In genomic region chr1:151310986-151311385, GRCh38 we compare ENCODE assay signal across 8 cellular contexts. TPM values are rescaled to one million over a fixed set of nuclear protein-coding genes. Genes with fewer than 3 reads are reported as not detected.
DNase-seq lines count a peak whose midpoint lies in the region; ATAC-seq and TF ChIP-seq lines count a peak whose summit lies in the region.

No MANE protein-coding gene starts in this region.

- peaks cover 28% of the 10 kb centered on the region for H3K36me3 ChIP-seq in ACC112 (ENCODE audit: insufficient read depth, low read length)
- peaks cover 32% of the 10 kb centered on the region for H3K36me3 ChIP-seq in Karpas-422 (ENCODE audit: insufficient read depth, low read length)
- H3K36me3 ChIP-seq in endocrine pancreas (ENCODE audit: control insufficient read depth, insufficient read depth, low read length): peaks cover 7% of the 10 kb centered on the region
- H3K36me3 ChIP-seq in neuronal stem cell (replicated peaks in 1 of 2; ENCODE audit: control insufficient read depth in 2 of 2, insufficient read depth in 2 of 2, low read length in 2 of 2): peaks cover 32 to 93% of the 10 kb centered on the region in 2 donors
- H3K36me3 ChIP-seq in thyroid gland: peaks cover 37 to 53% of the 10 kb centered on the region in 2 donors

- H3K4me3 ChIP-seq in ACC112 (ENCODE audit: low read depth, low read length) (peak overlapping the region; percentile 5; the same call in 1 of the 2 replicates), Karpas-422 (ENCODE audit: low read length) (no peak overlapping the region), endocrine pancreas (ENCODE audit: control insufficient read depth, insufficient read depth, low read length) (no peak overlapping the region), neuronal stem cell (ENCODE audit: low read length in 2 of 2) (no peak overlapping the region), thyroid gland (replicated peaks in 1 of 3) (no peak overlapping the region)

- peak overlapping the region; percentile 67 for H3K27ac ChIP-seq in ACC112 (ENCODE audit: low read depth, low read length)
- peak overlapping the region; percentile 39; the same call in 1 of the 2 replicates for H3K27ac ChIP-seq in Karpas-422 (ENCODE audit: low read length)
- H3K27ac ChIP-seq in neuronal stem cell (replicated peaks; ENCODE audit: low read length): no peak overlapping the region
- peak overlapping the region in 1 of 3 donors; percentile 35 for H3K27ac ChIP-seq in thyroid gland

- H4K8ac ChIP-seq in neuronal stem cell (ENCODE audit: low read depth, low read length): no peak overlapping the region

- no peak for TF ChIP-seq CTCF in thyroid gland (IDR thresholded peaks at IDR 0.05)

- no peak for ATAC-seq in GM21515 (IDR thresholded peaks at IDR 0.05; ENCODE audit: unreplicated experiment)

- H3K9ac ChIP-seq in Karpas-422 (ENCODE audit: low read length) (no peak overlapping the region), endocrine pancreas (ENCODE audit: control insufficient read depth, insufficient read depth, low read length) (peak overlapping the region; percentile 57), neuronal stem cell (ENCODE audit: low read depth, low read length, poor library complexity) (no peak overlapping the region)

- no peaks in the 10 kb centered on the region for H3K27me3 ChIP-seq in ACC112 (ENCODE audit: insufficient read depth, low read length)
- H3K27me3 ChIP-seq in Karpas-422 (ENCODE audit: low read length): no peaks in the 10 kb centered on the region
- no peaks in the 10 kb centered on the region for H3K27me3 ChIP-seq in endocrine pancreas (ENCODE audit: control insufficient read depth, insufficient read depth, low read length)
- H3K27me3 ChIP-seq in neuronal stem cell (ENCODE audit: control insufficient read depth in 3 of 3, insufficient read depth in 3 of 3, low read depth in 1 of 3, low read length in 3 of 3): no peaks in the 10 kb centered on the region
- H3K27me3 ChIP-seq in thyroid gland: no peaks in the 10 kb centered on the region

- no CpG with 5 or more reads among the region's 4 CpGs for WGBS in neuronal stem cell (ENCODE audit: extremely low coverage in 2 of 2, insufficient read length in 2 of 2, insufficient replicate concordance in 1 of 2), 2 donors
- WGBS in thyroid gland, 2 donors: 70 to 75% methylated on average over 4 of the region's 4 CpGs

- no peak overlapping the region for H3K23ac ChIP-seq in neuronal stem cell (ENCODE audit: low read depth, low read length, poor library complexity)

- peaks cover 50% of the 10 kb centered on the region for H3K4me1 ChIP-seq in ACC112 (ENCODE audit: control insufficient read depth, insufficient read depth, low read length, unreplicated experiment)
- H3K4me1 ChIP-seq in Karpas-422 (ENCODE audit: low read length): peaks cover 39% of the 10 kb centered on the region
- H3K4me1 ChIP-seq in endocrine pancreas (ENCODE audit: control insufficient read depth, insufficient read depth, low read length): peaks cover 19% of the 10 kb centered on the region
- H3K4me1 ChIP-seq in neuronal stem cell (ENCODE audit: control insufficient read depth in 2 of 2, insufficient read depth in 1 of 2, low read depth in 1 of 2, low read length in 2 of 2): peaks cover 3 to 22% of the 10 kb centered on the region in 2 donors
- peaks cover 15 to 28% of the 10 kb centered on the region in 2 donors for H3K4me1 ChIP-seq in thyroid gland

- H3K4ac ChIP-seq in neuronal stem cell (ENCODE audit: low read length): no peak overlapping the region

- H2AFZ ChIP-seq in ACC112 (ENCODE audit: low read length, unreplicated experiment) (no peak overlapping the region), Karpas-422 (ENCODE audit: low read length) (no peak overlapping the region), neuronal stem cell (ENCODE audit: low read length) (no peak overlapping the region)

- H3K9me2 ChIP-seq in Karpas-422 (replicated peaks; ENCODE audit: insufficient read depth, low read length): no peaks in the 10 kb centered on the region

- no peaks in the 10 kb centered on the region for H4K20me1 ChIP-seq in Karpas-422 (ENCODE audit: insufficient read depth, low read depth, low read length)

- intact Hi-C loops in thyroid gland (cut with DNase I): no loop called here

- no peaks in the 10 kb centered on the region for H3K79me1 ChIP-seq in neuronal stem cell (ENCODE audit: low read depth, low read length)

- no peak overlapping the region for H2BK15ac ChIP-seq in neuronal stem cell (ENCODE audit: low read length)

- peaks cover 28% of the 10 kb centered on the region for H3K79me2 ChIP-seq in ACC112 (ENCODE audit: control insufficient read depth, insufficient read depth, low read length, unreplicated experiment)
- peaks cover 32% of the 10 kb centered on the region for H3K79me2 ChIP-seq in Karpas-422 (ENCODE audit: low read length)

- H3K9me3 ChIP-seq in Karpas-422 (ENCODE audit: low read length) (no peaks in the 10 kb centered on the region), endocrine pancreas (ENCODE audit: control insufficient read depth, low read length) (no peaks in the 10 kb centered on the region), neuronal stem cell (replicated peaks in 1 of 2; ENCODE audit: control insufficient read depth in 2 of 2, insufficient read depth in 1 of 2, low read depth in 1 of 2, low read length in 2 of 2) (no peaks in the 10 kb centered on the region), thyroid gland (no peaks in the 10 kb centered on the region)

- H2BK12ac ChIP-seq in neuronal stem cell (ENCODE audit: low read length): no peak overlapping the region

- peak overlapping the region; percentile 6 for H2AK5ac ChIP-seq in neuronal stem cell (ENCODE audit: low read depth, low read length)

- H3K4me2 ChIP-seq in Karpas-422 (ENCODE audit: low read depth, low read length, poor library complexity, severe bottlenecking): no peak overlapping the region
- no peak overlapping the region for H3K4me2 ChIP-seq in neuronal stem cell (ENCODE audit: insufficient read depth, low read length, poor library complexity, severe bottlenecking)

- no peak overlapping the region for H4K91ac ChIP-seq in neuronal stem cell (ENCODE audit: low read depth, low read length, poor library complexity)

- no peak for TF ChIP-seq POLR2A in thyroid gland (IDR thresholded peaks at IDR 0.05)

- DNase-seq in Karpas-422 (no peak), neuronal stem cell (ENCODE audit: low spot score) (no peak), NOMO-1 treated with DMSO at 0.1 percent for 48 hours (lab: John Stamatoyannopoulos, UW; ENCODE audit: unreplicated experiment) (no peak), thyroid gland (no peak), AG08395 (ENCODE audit: low spot score) (no peak)

- H3K18ac ChIP-seq in neuronal stem cell (ENCODE audit: low read length): no peak overlapping the region

- no peak overlapping the region for H3K14ac ChIP-seq in neuronal stem cell (ENCODE audit: low read length)

- H2BK120ac ChIP-seq in neuronal stem cell (ENCODE audit: low read depth, low read length): no peak overlapping the region

- H2BK5ac ChIP-seq in neuronal stem cell (ENCODE audit: low read length): no peak overlapping the region

RNA-seq across cellular contexts. Expression of gene PI4KB, which starts 16.2 kb away (rescaled TPM):
- total RNA-seq in Karpas-422 (2014; rRNA removed; shearing (Covaris generic); ENCODE audit: low replicate concordance): 29.4 and 42.6 TPM in 2 replicates
- polyA plus RNA-seq in neuronal stem cell (2013, experiment 1 of 2): 22.4 TPM
- polyA plus RNA-seq in neuronal stem cell (2013, experiment 2 of 2): 20.7 TPM
- total RNA-seq in thyroid gland: 100 to 1,000 TPM in 3 of 4 donors, 10 to 100 TPM in 1; 93.1 to 110 (median 107) TPM

RNA-seq across cellular contexts. Expression of gene ZNF687, which starts 28.9 kb away (rescaled TPM):
- 21.3 and 33.5 TPM in 2 replicates for total RNA-seq in Karpas-422 (2014; rRNA removed; shearing (Covaris generic); ENCODE audit: low replicate concordance)
- polyA plus RNA-seq in neuronal stem cell (2013, experiment 1 of 2): 20.9 TPM
- 21.3 TPM for polyA plus RNA-seq in neuronal stem cell (2013, experiment 2 of 2)
- total RNA-seq in thyroid gland: 10 to 100 TPM; 24.2 to 38.0 (median 33.7) TPM

RNA-seq across cellular contexts. Expression of gene RFX5, which starts 36.1 kb away (rescaled TPM):
- total RNA-seq in Karpas-422 (2014; rRNA removed; shearing (Covaris generic); ENCODE audit: low replicate concordance): 101 and 159 TPM in 2 replicates
- polyA plus RNA-seq in neuronal stem cell (2013, experiment 1 of 2): 62.7 TPM
- polyA plus RNA-seq in neuronal stem cell (2013, experiment 2 of 2): 61.3 TPM
- 10 to 100 TPM; 36.0 to 69.9 (median 58.4) TPM for total RNA-seq in thyroid gland

RNA-seq across cellular contexts. Expression of gene PSMD4, which starts 56.5 kb away (rescaled TPM):
- 99.7 and 167 TPM in 2 replicates for total RNA-seq in Karpas-422 (2014; rRNA removed; shearing (Covaris generic); ENCODE audit: low replicate concordance)
- polyA plus RNA-seq in neuronal stem cell (2013, experiment 1 of 2): 137 TPM
- polyA plus RNA-seq in neuronal stem cell (2013, experiment 2 of 2): 140 TPM
- 100 to 1,000 TPM in 2 of 4 donors, 10 to 100 TPM in 2; 77.1 to 110 (median 96.5) TPM for total RNA-seq in thyroid gland
